8 cellular contexts compared by ENCODE assay signal in genomic region chr3:4493008-4493930, GRCh38. TPM values are rescaled to one million over a fixed set of nuclear protein-coding genes. Genes with fewer than 3 reads are reported as not detected.
DNase-seq lines count a peak whose midpoint lies in the region; ATAC-seq, FAIRE-seq and TF ChIP-seq lines count a peak whose summit lies in the region.

ITPR1 (plus strand) TSS chr3:4493348; CDS start chr3:4516492, 23,144 bp downstream.

- peak; percentile 99 for FAIRE-seq in GM12892 (lab: Jason Lieb, UNC)

- peak; percentile 100 for TF ChIP-seq POLR2A in GM12892 (IDR thresholded peaks at IDR 0.05; ENCODE audit: low read depth, low read length)

- no peaks in the 10 kb centered on the region for H3K9me3 ChIP-seq in heart right ventricle
- no peaks in the 10 kb centered on the region for H3K9me3 ChIP-seq in upper lobe of right lung

- H3K27me3 ChIP-seq in heart right ventricle (no peaks in the 10 kb centered on the region), upper lobe of right lung (no peaks in the 10 kb centered on the region)

- DNase-seq in GM12892 (ENCODE audit: insufficient read length) (peak; percentile 87), NCI-H146 (lab: John Stamatoyannopoulos, UW) (peak; percentile 89), T-helper 1 cell (peak; percentile 96 to 99 (median 97)), amniotic epithelial cell (ENCODE audit: low read depth) (peak; percentile 98), heart right ventricle (peak; percentile 98 to 99), posterior vena cava (ENCODE audit: low spot score) (peak; percentile 99), upper lobe of right lung (peak; percentile 99)

- H3K36me3 ChIP-seq in heart right ventricle (peaks cover 0 to 12% (median 0%) of the 10 kb centered on the region in 9 donors), upper lobe of right lung (no peaks in the 10 kb centered on the region)

- intact Hi-C loops in heart right ventricle (cut with DNase I): loop anchor here in 9 of 10 donors (1.0 to 10.0 kb wide), 11 partner anchors 26 to 142 kb away; partner anchors contain the start of gene SUMF1 (in 1 of the 9)
- intact Hi-C loops in posterior vena cava (cut with DNase I): loop anchor here in 1 of 2 donors (5.0 to 10.0 kb wide), 2 partner anchors 89 to 138 kb away; no protein-coding TSS in a partner anchor
- intact Hi-C loops in upper lobe of right lung (cut with DNase I): no loop called here

- H3K4me3 ChIP-seq in heart right ventricle (peak within 1 kb of the TSS; percentile 68 to 93 (median 80)), upper lobe of right lung (peak within 1 kb of the TSS; percentile 76)

- peak; percentile 89 for ATAC-seq in HG02852 (IDR thresholded peaks at IDR 0.05; ENCODE audit: unreplicated experiment)
- ATAC-seq in heart right ventricle: peak; percentile 97 to 100 (median 99)
- ATAC-seq in upper lobe of right lung: peak; percentile 98

- WGBS in heart right ventricle, 2 donors: 0 to 1% methylated on average over 45 to 47 of the region's 47 CpGs

- H3K4me1 ChIP-seq in heart right ventricle (peaks cover 0 to 50% (median 44%) of the 10 kb centered on the region in 9 donors), upper lobe of right lung (peaks cover 15% of the 10 kb centered on the region)

- TF ChIP-seq CTCF in heart right ventricle (IDR thresholded peaks at IDR 0.05): peak in 1 of 9 donors; percentile 13
- TF ChIP-seq CTCF in upper lobe of right lung (IDR thresholded peaks at IDR 0.05): no peak

- peak within 1 kb of the TSS; percentile 52 to 89 (median 87) for H3K27ac ChIP-seq in heart right ventricle
- H3K27ac ChIP-seq in upper lobe of right lung: peak within 1 kb of the TSS; percentile 85

RNA-seq across cellular contexts. Expression of gene ITPR1, which starts in this region (rescaled TPM):
- polyA plus RNA-seq in GM12892 (2012; ENCODE audit: missing spikeins): 28.5 TPM
- total RNA-seq in heart right ventricle (10 to 100 TPM; 15.0 to 40.3 (median 19.1) TPM), posterior vena cava (100 to 1,000 TPM; 136 to 147 TPM), upper lobe of right lung (91.7 TPM)
- polyA plus RNA-seq in heart right ventricle: 10 to 100 TPM in 1 of 2 donors, 1 to 10 TPM in 1; 9.7 to 12.9 TPM

Comparison
In these comparisons a context has a peak if more than half of its experiments do, and no peak if none do; other contexts are left out.
1. Peak in every context shown above with its lines: DNase-seq, ATAC-seq, H3K4me3 ChIP-seq and H3K27ac ChIP-seq.